In genomic region chr6:73509851-73510250, GRCh38 we compare ENCODE assay signal across 25 cellular contexts. TPM values are rescaled to one million over a fixed set of nuclear protein-coding genes. Genes with fewer than 3 reads are reported as not detected.
DNase-seq lines count a peak whose midpoint lies in the region; ATAC-seq, FAIRE-seq and TF ChIP-seq lines count a peak whose summit lies in the region.
"Had no signal": no experiment of that assay in that cellular context is flagged by ENCODE, and none has a peak within 500 bp of the region (broad histone marks: within the 10 kb centered on the region; RNA-seq: fewer than 3 reads in every experiment).

No MANE protein-coding gene starts in this region.

- no peaks in the 10 kb centered on the region for H3K27me3 Mint-ChIP-seq in chondrocyte (ENCODE audit: low read depth)
- no peaks in the 10 kb centered on the region for H3K27me3 Mint-ChIP-seq in MCF 10A (ENCODE audit: insufficient read depth, unreplicated experiment)

- H3K36me3 ChIP-seq in HepG2 (replicated peaks in 1 of 2; ENCODE audit: control insufficient read depth in 1 of 2, insufficient read depth in 2 of 2, low read length in 2 of 2), result no peaks in the 10 kb centered on the region
- H3K36me3 ChIP-seq in right lobe of liver, result peaks cover 0 to under 1% (median 0%) of the 10 kb centered on the region in 4 donors

- H3K27me3 ChIP-seq in HepG2 (ENCODE audit: control insufficient read depth in 1 of 2, insufficient read depth in 2 of 2, low read length in 2 of 2) (no peaks in the 10 kb centered on the region), right lobe of liver (no peaks in the 10 kb centered on the region)
- H3K27me3 ChIP-seq: MG63, Peyer's patch had no signal

- TF ChIP-seq EP300 in HepG2 (IDR thresholded peaks at IDR 0.05; ENCODE audit: low read depth in 2 of 2, low read length in 2 of 2) (no peak), HepG2 (CRISPR knock-in tag; IDR thresholded peaks at IDR 0.05; ENCODE audit: borderline replicate concordance) (no peak)

- peak; percentile 25 for DNase-seq in DMS53 (lab: John Stamatoyannopoulos, UW)
- no peak for DNase-seq in DMS53 treated with DMSO at 0.1 percent for 48 hours (lab: John Stamatoyannopoulos, UW; ENCODE audit: unreplicated experiment)
- DNase-seq in HepG2 (ENCODE audit: low spot score), result no peak
- no peak for DNase-seq in right lobe of liver
- DNase-seq in chondrocyte (ENCODE audit: low spot score), result no peak
- DNase-seq in inferior parietal cortex (ENCODE audit: extremely low spot score), result no peak
- DNase-seq in MCF 10A (ENCODE audit: unreplicated experiment), result no peak
- DNase-seq: 8988T; AML-193; C1 segment of cervical spinal cord; CD8-positive, alpha-beta T cell; DMS79; H7; Kasumi-1; MG63; NCI-H1417; NCI-H1694 treated with DMSO at 0.1 percent for 48 hours; NCI-H2081 treated with DMSO at 0.1 percent for 48 hours; NCI-H2171 treated with DMSO at 0.1 percent for 48 hours; NCI-H524 treated with DMSO at 0.1 percent for 48 hours; NCI-H82; Peyer's patch; SJCRH30 had no signal

- ATAC-seq in HepG2, result peak; percentile 5
- no peak for ATAC-seq in right lobe of liver
- no peak for ATAC-seq in HG03045 (IDR thresholded peaks at IDR 0.05; ENCODE audit: unreplicated experiment)
- ATAC-seq: CD8-positive, alpha-beta T cell had no signal

- no peaks in the 10 kb centered on the region for H3K79me2 ChIP-seq in HepG2 (ENCODE audit: insufficient read depth, low read length)

- no peak overlapping the region for H3K9ac ChIP-seq in HepG2 (ENCODE audit: insufficient read depth, low read depth, low read length)

- H4K20me1 ChIP-seq in HepG2 (ENCODE audit: insufficient read depth, low read length), result peaks cover 2% of the 10 kb centered on the region

- TF ChIP-seq RAD21 in HepG2 (CRISPR knock-in tag; IDR thresholded peaks at IDR 0.05), result no peak

- H3K27ac Mint-ChIP-seq in chondrocyte (ENCODE audit: unreplicated experiment), result peak overlapping the region; percentile 1
- no peak overlapping the region for H3K27ac Mint-ChIP-seq in MCF 10A (ENCODE audit: low read depth, unreplicated experiment)
- H3K27ac Mint-ChIP-seq: CD8-positive, alpha-beta T cell had no signal

- peaks cover 3% of the 10 kb centered on the region for H3K4me1 Mint-ChIP-seq in chondrocyte (ENCODE audit: low read depth)
- no peaks in the 10 kb centered on the region for H3K4me1 Mint-ChIP-seq in MCF 10A (ENCODE audit: insufficient read depth, unreplicated experiment)

- no peak overlapping the region for H3K27ac ChIP-seq in HepG2 (ENCODE audit: extremely low read length, insufficient read depth, low read length)
- H3K27ac ChIP-seq in right lobe of liver, result no peak overlapping the region
- H3K27ac ChIP-seq: Peyer's patch, SJCRH30 had no signal

- CTCF ChIA-PET in HepG2 (lab: Yijun Ruan, JAX; ENCODE audit: low intra/inter-chr PET ratio, low total read pairs) (no interaction called here), MCF 10A (lab: Yijun Ruan, JAX) (interaction anchor here (0.6 to 0.7 kb wide), 2 partner anchors 27 to 97 kb away, joined by 3 read pairs; no protein-coding TSS in a partner anchor)

- TF ChIP-seq CTCF in HepG2 (CRISPR knock-in tag; IDR thresholded peaks at IDR 0.05), result no peak
- TF ChIP-seq CTCF in right lobe of liver (IDR thresholded peaks at IDR 0.05), result no peak
- TF ChIP-seq CTCF in chondrocyte (IDR thresholded peaks at IDR 0.05), result no peak
- no peak for TF ChIP-seq CTCF in MCF 10A (IDR thresholded peaks at IDR 0.05; ENCODE audit: unreplicated experiment)

- POLR2A ChIA-PET in HepG2 (lab: Yijun Ruan, JAX) (interaction anchor here (1.3 to 1.5 kb wide), 2 partner anchors 10 to 12 kb away, joined by 3 to 5 read pairs; partner anchors contain the start of gene EEF1A1), MCF 10A (lab: Yijun Ruan, JAX) (interaction anchor here (0.9 to 6.3 kb wide), 6 partner anchors 48 to 143 kb away, joined by 3 to 32 read pairs (median 4); partner anchors contain the start of gene MTO1)

- no peaks in the 10 kb centered on the region for H3K4me1 ChIP-seq in HepG2 (ENCODE audit: insufficient read depth, low read length)
- no peaks in the 10 kb centered on the region for H3K4me1 ChIP-seq in right lobe of liver
- H3K4me1 ChIP-seq: Peyer's patch, SJCRH30 had no signal

- in situ Hi-C loops in HepG2 (cut with HindIII; ENCODE audit: extremely low pct_ligation_motif_present, low pct_unique_long_range_greater_than_20kb), result no loop called here

- TF ChIP-seq POLR2A in HepG2 (IDR thresholded peaks at IDR 0.05; ENCODE audit: insufficient read depth in 1 of 2, low read depth in 2 of 2, low read length in 2 of 2) (no peak), right lobe of liver (IDR thresholded peaks at IDR 0.05) (no peak)

- no peak overlapping the region for H3K4me3 Mint-ChIP-seq in chondrocyte (ENCODE audit: unreplicated experiment)
- H3K4me3 Mint-ChIP-seq in MCF 10A (ENCODE audit: unreplicated experiment), result no peak overlapping the region
- H3K4me3 Mint-ChIP-seq: CD8-positive, alpha-beta T cell had no signal

- H3K4me3 ChIP-seq in HepG2 (replicated peaks in 1 of 3; ENCODE audit: insufficient read depth in 1 of 3, low read depth in 2 of 3, low read length in 3 of 3) (no peak overlapping the region), right lobe of liver (no peak overlapping the region)
- H3K4me3 ChIP-seq: MG63, Peyer's patch, SJCRH30 had no signal

- WGBS in HepG2 (ENCODE audit: low lambda C conversion rate), result 79% methylated on average over 1 of the region's 1 CpG
- 73% methylated on average over 1 of the region's 1 CpG for WGBS in right lobe of liver (ENCODE audit: insufficient coverage, low coverage, low lambda C conversion rate, missing lambda C conversion rate)

- BruUV-seq in HepG2 (replicated peaks; lab: Mats Ljungman, UMichigan) (no TSS peak), MCF 10A (replicated peaks; lab: Mats Ljungman, UMichigan) (no TSS peak)

- no peak overlapping the region for H2AFZ ChIP-seq in HepG2 (ENCODE audit: low read length)

- H3K9me3 Mint-ChIP-seq in chondrocyte (ENCODE audit: low read depth) (peaks cover 2% of the 10 kb centered on the region), MCF 10A (ENCODE audit: unreplicated experiment) (no peaks in the 10 kb centered on the region)
- H3K9me3 Mint-ChIP-seq: CD8-positive, alpha-beta T cell had no signal

- FAIRE-seq in HepG2 (lab: Jason Lieb, UNC), result no peak
- FAIRE-seq: HTR-8/SVneo had no signal

- H3K9me3 ChIP-seq in HepG2 (ENCODE audit: low read length) (no peaks in the 10 kb centered on the region), right lobe of liver (no peaks in the 10 kb centered on the region)
- H3K9me3 ChIP-seq: Peyer's patch, SJCRH30 had no signal

- intact Hi-C loops in HepG2 (cut with micrococcal nuclease; ENCODE audit: unreplicated experiment), result no loop called here
- intact Hi-C loops in right lobe of liver (cut with DNase I), result loop anchor here in 1 of 2 donors (10.0 kb wide), 1 partner anchor 105 kb away; no protein-coding TSS in a partner anchor
- intact Hi-C loops in MCF 10A (cut with micrococcal nuclease), result loop anchor here (10.0 kb wide), 1 partner anchor 225 kb away; no protein-coding TSS in a partner anchor

- H3K4me2 ChIP-seq in HepG2 (ENCODE audit: low read depth, low read length), result no peak overlapping the region

- H3K36me3 Mint-ChIP-seq in chondrocyte (ENCODE audit: low read depth) (no peaks in the 10 kb centered on the region), MCF 10A (ENCODE audit: insufficient read depth, unreplicated experiment) (peaks cover 36% of the 10 kb centered on the region)

RNA-seq across cellular contexts. Expression of gene EEF1A1, which starts 11.0 kb away (rescaled TPM):
- total RNA-seq in HepG2 (2016; rRNA removed; fragmentation: Illumina TruSeq; extraction: Trizol) (13,726 and 19,145 TPM in 2 replicates), right lobe of liver (1,000 to 10,000 TPM; 2,452 to 4,356 (median 3,217) TPM), chondrocyte (8,230 to 8,902 TPM (median 8,643 TPM) in 3 replicates), MCF 10A (2022) (13,507 and 14,346 TPM in 2 replicates)
- total RNA-seq in HepG2 (2016; cell fraction: cytosol; rRNA removed; fragmentation: Illumina TruSeq; extraction: Trizol; ENCODE audit: low read depth), result 8,339 and 10,487 TPM in 2 replicates
- 13,733 and 18,946 TPM in 2 replicates for total RNA-seq in HepG2 (2016; cell fraction: insoluble cytoplasmic fraction; rRNA removed; fragmentation: Illumina TruSeq; extraction: Trizol)
- total RNA-seq in HepG2 (2016; cell fraction: membrane; rRNA removed; fragmentation: Illumina TruSeq; extraction: Trizol), result 28,006 and 33,792 TPM in 2 replicates
- total RNA-seq in HepG2 (2016; cell fraction: nucleus; rRNA removed; fragmentation: Illumina TruSeq; extraction: Trizol), result 5,621 and 5,952 TPM in 2 replicates
- 14,480 and 17,172 TPM in 2 replicates for polyA plus RNA-seq in HepG2 (2011; rRNA removed)
- polyA plus RNA-seq in HepG2 (2011; cell fraction: cytosol; rRNA removed), result 15,977 and 19,367 TPM in 2 replicates
- polyA plus RNA-seq in HepG2 (2011; cell fraction: nucleus; rRNA removed), result 3,845 and 5,107 TPM in 2 replicates
- polyA plus RNA-seq in HepG2 (2012), result 17,181 and 19,057 TPM in 2 replicates
- 12,881 and 14,827 TPM in 2 replicates for polyA plus RNA-seq in HepG2 (2016; cell fraction: cytosol; fragmentation: Illumina TruSeq; extraction: Trizol; ENCODE audit: low read depth)
- 16,271 and 16,577 TPM in 2 replicates for polyA plus RNA-seq in HepG2 (2016; cell fraction: insoluble cytoplasmic fraction; fragmentation: Illumina TruSeq; extraction: Trizol; ENCODE audit: low read depth)
- 23,858 and 27,229 TPM in 2 replicates for polyA plus RNA-seq in HepG2 (2016; cell fraction: membrane; fragmentation: Illumina TruSeq; extraction: Trizol; ENCODE audit: low read depth)
- polyA plus RNA-seq in HepG2 (2016; cell fraction: nucleus; fragmentation: Illumina TruSeq; extraction: Trizol; ENCODE audit: insufficient read depth, low read depth), result 6,994 and 7,179 TPM in 2 replicates
- 11,031 and 11,693 TPM in 2 replicates for polyA minus RNA-seq in HepG2 (2011; rRNA and poly(A)+ RNA removed; ENCODE audit: low replicate concordance)
- 6,843 and 8,738 TPM in 2 replicates for polyA minus RNA-seq in HepG2 (2011; cell fraction: cytosol; rRNA and poly(A)+ RNA removed)
- polyA minus RNA-seq in HepG2 (2011; cell fraction: nucleus; rRNA and poly(A)+ RNA removed), result 1,924 and 3,380 TPM in 2 replicates

RNA-seq across cellular contexts. Expression of gene MTO1, which starts 48.3 kb away (rescaled TPM):
- 31.9 and 45.3 TPM in 2 replicates for total RNA-seq in HepG2 (2016; rRNA removed; fragmentation: Illumina TruSeq; extraction: Trizol)
- 22.3 and 25.1 TPM in 2 replicates for total RNA-seq in HepG2 (2016; cell fraction: cytosol; rRNA removed; fragmentation: Illumina TruSeq; extraction: Trizol; ENCODE audit: low read depth)
- total RNA-seq in HepG2 (2016; cell fraction: insoluble cytoplasmic fraction; rRNA removed; fragmentation: Illumina TruSeq; extraction: Trizol), result 37.4 and 41.0 TPM in 2 replicates
- total RNA-seq in HepG2 (2016; cell fraction: membrane; rRNA removed; fragmentation: Illumina TruSeq; extraction: Trizol), result 19.9 and 21.1 TPM in 2 replicates
- total RNA-seq in HepG2 (2016; cell fraction: nucleus; rRNA removed; fragmentation: Illumina TruSeq; extraction: Trizol), result 42.8 and 50.4 TPM in 2 replicates
- 20.1 and 21.1 TPM in 2 replicates for polyA plus RNA-seq in HepG2 (2011; rRNA removed)
- polyA plus RNA-seq in HepG2 (2011; cell fraction: cytosol; rRNA removed), result 12.7 and 19.8 TPM in 2 replicates
- polyA plus RNA-seq in HepG2 (2011; cell fraction: nucleus; rRNA removed), result 39.9 and 40.2 TPM in 2 replicates
- polyA plus RNA-seq in HepG2 (2012), result 17.3 and 22.7 TPM in 2 replicates
- 7.2 and 7.4 TPM in 2 replicates for polyA plus RNA-seq in HepG2 (2016; cell fraction: cytosol; fragmentation: Illumina TruSeq; extraction: Trizol; ENCODE audit: low read depth)
- 29.9 and 32.7 TPM in 2 replicates for polyA plus RNA-seq in HepG2 (2016; cell fraction: insoluble cytoplasmic fraction; fragmentation: Illumina TruSeq; extraction: Trizol; ENCODE audit: low read depth)
- 10.1 and 12.3 TPM in 2 replicates for polyA plus RNA-seq in HepG2 (2016; cell fraction: membrane; fragmentation: Illumina TruSeq; extraction: Trizol; ENCODE audit: low read depth)
- 58.4 and 66.5 TPM in 2 replicates for polyA plus RNA-seq in HepG2 (2016; cell fraction: nucleus; fragmentation: Illumina TruSeq; extraction: Trizol; ENCODE audit: insufficient read depth, low read depth)
- polyA minus RNA-seq in HepG2 (2011; rRNA and poly(A)+ RNA removed; ENCODE audit: low replicate concordance), result 29.0 and 38.5 TPM in 2 replicates
- 11.6 and 17.0 TPM in 2 replicates for polyA minus RNA-seq in HepG2 (2011; cell fraction: cytosol; rRNA and poly(A)+ RNA removed)
- polyA minus RNA-seq in HepG2 (2011; cell fraction: nucleus; rRNA and poly(A)+ RNA removed), result 54.2 and 59.1 TPM in 2 replicates
- total RNA-seq in right lobe of liver, result 10 to 100 TPM; 24.6 to 33.7 (median 29.0) TPM
- total RNA-seq in chondrocyte, result 18.4 to 26.0 TPM (median 25.6 TPM) in 3 replicates
- 50.8 and 51.4 TPM in 2 replicates for total RNA-seq in MCF 10A (2022)

RNA-seq across cellular contexts. Expression of gene CGAS, which starts 57.8 kb away (rescaled TPM):
- 0.07 TPM in 1 of 2 replicates, not detected in the other for total RNA-seq in HepG2 (2016; rRNA removed; fragmentation: Illumina TruSeq; extraction: Trizol)
- not detected in 2 replicates for total RNA-seq in HepG2 (2016; cell fraction: cytosol; rRNA removed; fragmentation: Illumina TruSeq; extraction: Trizol; ENCODE audit: low read depth)
- total RNA-seq in HepG2 (2016; cell fraction: insoluble cytoplasmic fraction; rRNA removed; fragmentation: Illumina TruSeq; extraction: Trizol), result 0.04 TPM in 1 of 2 replicates, not detected in the other
- total RNA-seq in HepG2 (2016; cell fraction: membrane; rRNA removed; fragmentation: Illumina TruSeq; extraction: Trizol), result not detected in 2 replicates
- total RNA-seq in HepG2 (2016; cell fraction: nucleus; rRNA removed; fragmentation: Illumina TruSeq; extraction: Trizol), result 0.09 TPM in 1 of 2 replicates, not detected in the other
- polyA plus RNA-seq in HepG2 (2011; rRNA removed), result 0.03 and 0.04 TPM in 2 replicates
- not detected in 2 replicates for polyA plus RNA-seq in HepG2 (2011; cell fraction: cytosol; rRNA removed)
- 0.05 and 0.06 TPM in 2 replicates for polyA plus RNA-seq in HepG2 (2011; cell fraction: nucleus; rRNA removed)
- 0.05 TPM in 1 of 2 replicates, not detected in the other for polyA plus RNA-seq in HepG2 (2012)
- not detected in 2 replicates for polyA plus RNA-seq in HepG2 (2016; cell fraction: cytosol; fragmentation: Illumina TruSeq; extraction: Trizol; ENCODE audit: low read depth)
- polyA plus RNA-seq in HepG2 (2016; cell fraction: insoluble cytoplasmic fraction; fragmentation: Illumina TruSeq; extraction: Trizol; ENCODE audit: low read depth), result 0.30 TPM in 1 of 2 replicates, not detected in the other
- not detected in 2 replicates for polyA plus RNA-seq in HepG2 (2016; cell fraction: membrane; fragmentation: Illumina TruSeq; extraction: Trizol; ENCODE audit: low read depth)
- not detected in 2 replicates for polyA plus RNA-seq in HepG2 (2016; cell fraction: nucleus; fragmentation: Illumina TruSeq; extraction: Trizol; ENCODE audit: insufficient read depth, low read depth)
- polyA minus RNA-seq in HepG2 (2011; rRNA and poly(A)+ RNA removed; ENCODE audit: low replicate concordance), result 5.8 TPM in 1 of 2 replicates, not detected in the other
- not detected in 2 replicates for polyA minus RNA-seq in HepG2 (2011; cell fraction: cytosol; rRNA and poly(A)+ RNA removed)
- polyA minus RNA-seq in HepG2 (2011; cell fraction: nucleus; rRNA and poly(A)+ RNA removed), result not detected in 2 replicates
- 1 to 10 TPM in 1 of 6 experiments, under 1 TPM in 5; 0.37 to 1.1 (median 0.78) TPM for total RNA-seq in right lobe of liver
- total RNA-seq in chondrocyte, result 1.0 to 1.7 TPM (median 1.6 TPM) in 3 replicates
- total RNA-seq in MCF 10A (2022), result 11.6 and 14.1 TPM in 2 replicates
